ENCODE assay signal across 10 cellular contexts in the genomic region with DNA sequence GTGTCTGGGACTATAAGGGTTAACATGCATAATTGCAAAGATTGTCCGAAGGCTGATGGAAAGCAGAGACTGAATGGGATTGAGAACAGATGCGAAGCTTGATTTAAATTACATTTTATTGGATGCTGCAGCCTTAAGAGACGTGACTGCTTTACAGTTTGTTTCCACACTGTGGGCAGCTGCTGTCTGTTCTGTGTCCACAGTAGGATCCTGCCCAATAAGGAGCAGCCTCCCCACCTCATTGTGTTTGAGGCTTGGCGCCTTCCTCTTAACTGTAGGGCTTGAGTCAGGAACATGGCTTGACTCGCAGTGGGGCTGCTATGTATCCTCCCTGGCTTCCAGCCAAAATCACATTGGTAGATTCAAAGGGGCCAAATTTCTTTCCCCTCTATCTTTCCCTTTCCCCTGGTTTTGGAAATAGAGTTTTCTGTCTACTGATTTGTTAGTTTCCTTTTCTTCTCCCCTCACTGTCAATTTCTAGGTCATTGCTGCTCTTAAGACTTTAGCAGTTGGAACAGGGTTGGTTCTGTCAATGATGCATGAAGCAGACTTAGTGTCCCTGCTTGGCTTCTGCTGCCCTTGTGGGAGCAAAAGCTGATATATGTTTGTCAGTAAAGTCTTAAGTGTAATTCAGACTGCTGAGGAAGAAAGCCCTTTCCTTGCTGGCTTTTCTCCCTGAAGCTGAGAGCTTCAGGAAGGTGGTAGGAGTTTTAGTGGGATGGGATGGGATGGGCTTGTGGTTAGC. TPM values are rescaled to one million over a fixed set of nuclear protein-coding genes. Genes with fewer than 3 reads are reported as not detected.
A peak's percentile ranks its signal among the peaks of the same experiment; 100 is the strongest.
DNase-seq lines count a peak whose midpoint lies in the region; ATAC-seq and TF ChIP-seq lines count a peak whose summit lies in the region.
"Had no signal": no experiment of that assay in that cellular context is flagged by ENCODE, and none has a peak within 500 bp of the region (broad histone marks: within the 10 kb centered on the region; RNA-seq: fewer than 3 reads in every experiment).

No MANE protein-coding gene starts in this region.

- peak overlapping the region in 1 of 3 experiments; percentile 53 for H3K4me3 Mint-ChIP-seq in nephron

- no peaks in the 10 kb centered on the region for H3K27me3 Mint-ChIP-seq in nephron (ENCODE audit: low read depth)

- H3K36me3 Mint-ChIP-seq in nephron (ENCODE audit: low read depth) = peaks cover 5% of the 10 kb centered on the region

- CTCF ChIA-PET in HEK293T (lab: Yijun Ruan, JAX) = interaction anchor here (1.0 to 3.4 kb wide), 6 partner anchors 13 to 53 kb away, joined by 3 to 31 read pairs (median 4); no protein-coding TSS in a partner anchor

- peaks cover 42 to 56% (median 46%) of the 10 kb centered on the region in 10 experiments for H3K4me1 ChIP-seq in BLaER1 treated with 17β-estradiol and CSF1 and Interleukin-3, amounts not matched to agents 10 nM and 100 nM
- peaks cover 13% of the 10 kb centered on the region for H3K4me1 ChIP-seq in colonic mucosa

- H3K4me3 ChIP-seq in BLaER1 treated with 17β-estradiol and CSF1 and Interleukin-3, amounts not matched to agents 10 nM and 100 nM = no peak overlapping the region
- no peak overlapping the region for H3K4me3 ChIP-seq in colonic mucosa

- peaks cover 0 to 9% (median 0%) of the 10 kb centered on the region in 11 experiments; a peak in 5 of 22 replicates for H4K20me1 ChIP-seq in BLaER1 treated with 17β-estradiol and CSF1 and Interleukin-3, amounts not matched to agents 10 nM and 100 nM

- H3K4me2 ChIP-seq in BLaER1 treated with 17β-estradiol and CSF1 and Interleukin-3, amounts not matched to agents 10 nM and 100 nM = peak overlapping the region in 10 of 11 experiments; percentile 5 to 72 (median 34); a peak in 15 of 22 replicates

- H3K4me1 Mint-ChIP-seq in nephron = peaks cover 40% of the 10 kb centered on the region

- H3K27me3 ChIP-seq in BLaER1 treated with 17β-estradiol and CSF1 and Interleukin-3, amounts not matched to agents 10 nM and 100 nM = no peaks in the 10 kb centered on the region
- H3K27me3 ChIP-seq in colonic mucosa = no peaks in the 10 kb centered on the region

- peak overlapping the region; percentile 78 to 87 (median 82) for H3K27ac Mint-ChIP-seq in nephron

- peaks cover 0 to 65% (median 56%) of the 10 kb centered on the region in 11 experiments; a peak in 18 of 22 replicates for H3K36me3 ChIP-seq in BLaER1 treated with 17β-estradiol and CSF1 and Interleukin-3, amounts not matched to agents 10 nM and 100 nM
- H3K36me3 ChIP-seq in colonic mucosa = no peaks in the 10 kb centered on the region

- H3K27ac ChIP-seq in BLaER1 treated with 17β-estradiol and CSF1 and Interleukin-3, amounts not matched to agents 10 nM and 100 nM = no peak overlapping the region
- H3K27ac ChIP-seq in colonic mucosa = peak overlapping the region; percentile 26

- no peak for TF ChIP-seq CTCF in colonic mucosa (IDR thresholded peaks at IDR 0.05)
- no peak for TF ChIP-seq CTCF in nephron (IDR thresholded peaks at IDR 0.05; ENCODE audit: unreplicated experiment in 3 of 3)

- POLR2A ChIA-PET in HEK293T (lab: Yijun Ruan, JAX) = interaction anchor here (1.5 to 2.4 kb wide), 6 partner anchors 11 to 51 kb away, joined by 3 to 6 read pairs (median 4); a partner anchor contains a TSS

- no peaks in the 10 kb centered on the region for H3K9me3 Mint-ChIP-seq in nephron

- peak; percentile 24 for DNase-seq in NCI-H1436 (lab: John Stamatoyannopoulos, UW)
- DNase-seq in colonic mucosa = no peak
- no peak for DNase-seq in HEK293T (ENCODE audit: extremely low spot score)
- DNase-seq: activated gamma-delta T cell, GOT3 had no signal

- H3K9ac ChIP-seq in BLaER1 treated with 17β-estradiol and CSF1 and Interleukin-3, amounts not matched to agents 10 nM and 100 nM = peak overlapping the region in 3 of 11 experiments; percentile 3 to 18 (median 16); a peak in 2 of 22 replicates
- H3K9ac ChIP-seq in colonic mucosa (ENCODE audit: low read depth in 2 of 2, low read length in 2 of 2) = peak overlapping the region in 1 of 2 donors; percentile 3

- ATAC-seq in HG02970 (IDR thresholded peaks at IDR 0.05; ENCODE audit: low FRiP score, unreplicated experiment) = no peak
- no peak for ATAC-seq in HG02610 (IDR thresholded peaks at IDR 0.05; ENCODE audit: unreplicated experiment)
- ATAC-seq in GM19397 (IDR thresholded peaks at IDR 0.05; ENCODE audit: unreplicated experiment) = no peak

- no peaks in the 10 kb centered on the region for H3K9me3 ChIP-seq in BLaER1 treated with 17β-estradiol and CSF1 and Interleukin-3, amounts not matched to agents 10 nM and 100 nM (replicated peaks in 1 of 11)
- H3K9me3 ChIP-seq in colonic mucosa = no peaks in the 10 kb centered on the region

- intact Hi-C loops in colonic mucosa (cut with DNase I) = loop anchor here (1.0 kb wide), 1 partner anchor 51 kb away; no protein-coding TSS in a partner anchor

TF ChIP-seq in HEK293T, 16 proteins besides CTCF, POLR2A, EP300 and RAD21:
- TF ChIP-seq ELF4 (IDR thresholded peaks at IDR 0.05) = no peak
- no peak for TF ChIP-seq BHLHE40 (IDR thresholded peaks at IDR 0.05; ENCODE audit: borderline replicate concordance)
- no peak for TF ChIP-seq HDGF (IDR thresholded peaks at IDR 0.05; ENCODE audit: borderline replicate concordance)
- no peak for TF ChIP-seq FOXM1 (IDR thresholded peaks at IDR 0.05; ENCODE audit: borderline replicate concordance)
- no peak for TF ChIP-seq ZNF384 (IDR thresholded peaks at IDR 0.05)
- TF ChIP-seq, protein P1, sequence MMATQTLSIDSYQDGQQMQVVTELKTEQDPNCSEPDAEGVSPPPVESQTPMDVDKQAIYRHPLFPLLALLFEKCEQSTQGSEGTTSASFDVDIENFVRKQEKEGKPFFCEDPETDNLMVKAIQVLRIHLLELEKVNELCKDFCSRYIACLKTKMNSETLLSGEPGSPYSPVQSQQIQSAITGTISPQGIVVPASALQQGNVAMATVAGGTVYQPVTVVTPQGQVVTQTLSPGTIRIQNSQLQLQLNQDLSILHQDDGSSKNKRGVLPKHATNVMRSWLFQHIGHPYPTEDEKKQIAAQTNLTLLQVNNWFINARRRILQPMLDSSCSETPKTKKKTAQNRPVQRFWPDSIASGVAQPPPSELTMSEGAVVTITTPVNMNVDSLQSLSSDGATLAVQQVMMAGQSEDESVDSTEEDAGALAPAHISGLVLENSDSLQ (IDR thresholded peaks at IDR 0.05) = no peak
- TF ChIP-seq FOXK2 (IDR thresholded peaks at IDR 0.05) = no peak
- TF ChIP-seq TARDBP (IDR thresholded peaks at IDR 0.05) = no peak
- TF ChIP-seq SUZ12 (IDR thresholded peaks at IDR 0.05) = no peak
- no peak for TF ChIP-seq NFRKB (IDR thresholded peaks at IDR 0.05)
- no peak for TF ChIP-seq CTBP1 (IDR thresholded peaks at IDR 0.05; ENCODE audit: borderline replicate concordance)
- no peak for TF ChIP-seq ARNT (IDR thresholded peaks at IDR 0.05)
- TF ChIP-seq LEF1 (IDR thresholded peaks at IDR 0.05; ENCODE audit: borderline replicate concordance) = no peak
- TF ChIP-seq L3MBTL2 (conservative IDR thresholded peaks at IDR 0.05) = no peak
- TF ChIP-seq FOXA1 (IDR thresholded peaks at IDR 0.05) = no peak
- no peak for TF ChIP-seq SP1 (IDR thresholded peaks at IDR 0.05)

RNA-seq across cellular contexts. Expression of a gene that starts 5.1 kb away (rescaled TPM):
- 10 to 100 TPM; 25.6 to 46.7 TPM for total RNA-seq in colonic mucosa

RNA-seq across cellular contexts. Expression of a gene that starts 16.2 kb away (rescaled TPM):
- total RNA-seq in colonic mucosa = 10 to 100 TPM in 1 of 2 donors, 1 to 10 TPM in 1; 8.5 to 40.8 TPM
